Comparison of ENCODE assay signal across 15 cellular contexts in genomic region chr2:160194946-160195345, GRCh38. TPM values are rescaled to one million over a fixed set of nuclear protein-coding genes. Genes with fewer than 3 reads are reported as not detected.
A peak's percentile ranks its signal among the peaks of the same experiment; 100 is the strongest.
DNase-seq lines count a peak whose midpoint lies in the region; ATAC-seq and TF ChIP-seq lines count a peak whose summit lies in the region.
"Had no signal": no experiment of that assay in that cellular context is flagged by ENCODE, and none has a peak within 500 bp of the region (broad histone marks: within the 10 kb centered on the region; RNA-seq: fewer than 3 reads in every experiment).

No MANE protein-coding gene starts in this region.

- H3K4me1 ChIP-seq in parathyroid adenoma (peaks cover 22% of the 10 kb centered on the region), vagina (peaks cover 6% of the 10 kb centered on the region)

- H2AFZ ChIP-seq in parathyroid adenoma = peak overlapping the region; percentile 54

- H3K4me3 ChIP-seq in parathyroid adenoma (ENCODE audit: low read depth, low read length) (no peak overlapping the region), vagina (no peak overlapping the region)

- H3K4me2 ChIP-seq in parathyroid adenoma (ENCODE audit: low read length) = no peak overlapping the region

- no peaks in the 10 kb centered on the region for H3K9me3 ChIP-seq in parathyroid adenoma (ENCODE audit: control insufficient read depth, low read length)
- H3K9me3 ChIP-seq in vagina = no peaks in the 10 kb centered on the region

- H3K27me3 Mint-ChIP-seq in activated naive CD8-positive, alpha-beta T cell treated with anti-CD3 and anti-CD28 coated beads, Interleukin-2, amount 50 U/mL, for 24 hours = no peaks in the 10 kb centered on the region

- H3K9me3 Mint-ChIP-seq in activated naive CD8-positive, alpha-beta T cell treated with anti-CD3 and anti-CD28 coated beads, Interleukin-2, amount 50 U/mL, for 24 hours = no peaks in the 10 kb centered on the region

- no peaks in the 10 kb centered on the region for H3K79me2 ChIP-seq in parathyroid adenoma

- DNase-seq in ELR (ENCODE audit: low read depth) = peak; percentile 46
- peak; percentile 51 for DNase-seq in HT1080 (ENCODE audit: low read depth)
- no peak for DNase-seq in activated naive CD8-positive, alpha-beta T cell treated with anti-CD3 and anti-CD28 coated beads, Interleukin-2, amount 50 U/mL, for 24 hours
- DNase-seq in vagina (ENCODE audit: extremely low spot score in 2 of 2) = no peak
- DNase-seq in dermis blood vessel endothelial cell = no peak
- no peak for DNase-seq in NCI-H524 (lab: John Stamatoyannopoulos, UW)
- DNase-seq: activated effector memory CD4-positive, alpha-beta T cell treated with anti-CD3 and anti-CD28 coated beads, Interleukin-2, amount 50 U/mL, for 16 hours; aorta; effector CD4-positive, alpha-beta T cell; left ventricle myocardium superior; NCI-H1436 treated with DMSO at 0.1 percent for 48 hours; NCI-H526 treated with DMSO at 0.1 percent for 48 hours; retina had no signal

- H3K27ac ChIP-seq in parathyroid adenoma (peak overlapping the region; percentile 58), vagina (no peak overlapping the region)

- H3K4me1 Mint-ChIP-seq in activated naive CD8-positive, alpha-beta T cell treated with anti-CD3 and anti-CD28 coated beads, Interleukin-2, amount 50 U/mL, for 24 hours = no peaks in the 10 kb centered on the region

- H3K27me3 ChIP-seq in parathyroid adenoma (ENCODE audit: control insufficient read depth, insufficient read depth, low read length) (no peaks in the 10 kb centered on the region), vagina (no peaks in the 10 kb centered on the region)

- no peak overlapping the region for H3K27ac Mint-ChIP-seq in activated naive CD8-positive, alpha-beta T cell treated with anti-CD3 and anti-CD28 coated beads, Interleukin-2, amount 50 U/mL, for 24 hours

- H3K36me3 Mint-ChIP-seq in activated naive CD8-positive, alpha-beta T cell treated with anti-CD3 and anti-CD28 coated beads, Interleukin-2, amount 50 U/mL, for 24 hours (ENCODE audit: low read depth) = no peaks in the 10 kb centered on the region

- no peak for TF ChIP-seq POLR2A in vagina (IDR thresholded peaks at IDR 0.05)

- peak; percentile 69 for ATAC-seq in activated naive CD8-positive, alpha-beta T cell treated with anti-CD3 and anti-CD28 coated beads, Interleukin-2, amount 50 U/mL, for 24 hours
- ATAC-seq: left ventricle myocardium superior had no signal

- H3K4me3 Mint-ChIP-seq in activated naive CD8-positive, alpha-beta T cell treated with anti-CD3 and anti-CD28 coated beads, Interleukin-2, amount 50 U/mL, for 24 hours = no peak overlapping the region

- no peak for TF ChIP-seq CTCF in parathyroid adenoma (IDR thresholded peaks at IDR 0.05)
- no peak for TF ChIP-seq CTCF in vagina (IDR thresholded peaks at IDR 0.05)

- intact Hi-C loops in vagina (cut with DNase I) = no loop called here

- H3K36me3 ChIP-seq in parathyroid adenoma (ENCODE audit: control insufficient read depth, insufficient read depth, low read length) = no peaks in the 10 kb centered on the region
- no peaks in the 10 kb centered on the region for H3K36me3 ChIP-seq in vagina

- H3K9ac ChIP-seq in parathyroid adenoma = no peak overlapping the region

RNA-seq across cellular contexts. Expression of gene ITGB6, which starts 5.1 kb away (rescaled TPM):
- 0.05 and 0.33 TPM in 2 replicates for total RNA-seq in HT1080 (2014; rRNA removed; shearing (Covaris generic))
- polyA plus RNA-seq in HT1080 (2015; cell fraction: cytosol; rRNA removed) = 0.16 and 0.24 TPM in 2 replicates
- 0.30 and 0.42 TPM in 2 replicates for polyA plus RNA-seq in HT1080 (2015; cell fraction: nucleus; rRNA removed)
- total RNA-seq in vagina (17.2 TPM), dermis blood vessel endothelial cell (0.85 and 1.3 TPM in 2 replicates)
- total RNA-seq: SK-MEL-5 had no signal

Comparison
In these comparisons a context has a peak if more than half of its experiments do, and no peak if none do; other contexts are left out.
1. DNase-seq: peak in ELR (single experiment) and HT1080 (single experiment); none in activated naive CD8-positive, alpha-beta T cell treated with anti-CD3 and anti-CD28 coated beads, Interleukin-2, amount 50 U/mL, for 24 hours (single experiment), vagina (0 of 2), dermis blood vessel endothelial cell (single experiment) and NCI-H524 (0 of 2).